Comparison of ENCODE assay signal across 9 cellular contexts in genomic region chr3:152200476-152201422, GRCh38.
A peak's percentile ranks its signal among the peaks of the same experiment; 100 is the strongest.
DNase-seq lines count a peak whose midpoint lies in the region; ATAC-seq and TF ChIP-seq lines count a peak whose summit lies in the region.
"Had no signal": no experiment of that assay in that cellular context is flagged by ENCODE, and none has a peak within 500 bp of the region (broad histone marks: within the 10 kb centered on the region; RNA-seq: fewer than 3 reads in every experiment).

No MANE protein-coding gene starts in this region.

- no peak for DNase-seq in activated naive CD4-positive, alpha-beta T cell (lab: John Stamatoyannopoulos, UW)
- DNase-seq in activated CD4-positive, alpha-beta memory T cell treated with anti-CD3 and anti-CD28 coated beads for 36 hours, result no peak
- no peak for DNase-seq in memory B cell (ENCODE audit: low spot score in 2 of 2)
- DNase-seq in uterus, result no peak
- DNase-seq in posterior vena cava (ENCODE audit: low spot score), result no peak
- DNase-seq in NCI-H2171 treated with DMSO at 0.1 percent for 48 hours (lab: John Stamatoyannopoulos, UW), result no peak
- no peak for DNase-seq in ecto neural progenitor cell (ENCODE audit: low spot score)
- DNase-seq: NCI-H2029 had no signal

- CTCF ChIA-PET in activated CD4-positive, alpha-beta memory T cell treated with anti-CD3 and anti-CD28 coated beads for 36 hours (lab: Charles Lee), result no interaction called here

- no peaks in the 10 kb centered on the region for H3K27me3 Mint-ChIP-seq in activated naive CD4-positive, alpha-beta T cell treated with anti-CD3 and anti-CD28 coated beads, Interleukin-2, amount 50 U/mL, for 24 hours
- no peaks in the 10 kb centered on the region for H3K27me3 Mint-ChIP-seq in activated CD4-positive, alpha-beta memory T cell treated with anti-CD3 and anti-CD28 coated beads for 36 hours
- no peaks in the 10 kb centered on the region for H3K27me3 Mint-ChIP-seq in memory B cell

- POLR2A ChIA-PET in activated CD4-positive, alpha-beta memory T cell treated with anti-CD3 and anti-CD28 coated beads for 36 hours (lab: Charles Lee), result interaction anchor here (0.5 to 4.0 kb wide), 12 partner anchors 9 to 139 kb away, joined by 3 to 57 read pairs (median 4); partner anchors contain the start of gene MBNL1

- peaks cover 0 to 10% of the 10 kb centered on the region in 2 donors for H3K4me1 ChIP-seq in uterus

- no peaks in the 10 kb centered on the region for H3K36me3 Mint-ChIP-seq in activated naive CD4-positive, alpha-beta T cell treated with anti-CD3 and anti-CD28 coated beads, Interleukin-2, amount 50 U/mL, for 24 hours
- H3K36me3 Mint-ChIP-seq in activated CD4-positive, alpha-beta memory T cell treated with anti-CD3 and anti-CD28 coated beads for 36 hours, result peaks cover 8% of the 10 kb centered on the region
- H3K36me3 Mint-ChIP-seq in memory B cell, result no peaks in the 10 kb centered on the region

- no peaks in the 10 kb centered on the region for H3K9me3 ChIP-seq in uterus

- no peaks in the 10 kb centered on the region for H3K27me3 ChIP-seq in uterus

- H3K27ac Mint-ChIP-seq in activated naive CD4-positive, alpha-beta T cell treated with anti-CD3 and anti-CD28 coated beads, Interleukin-2, amount 50 U/mL, for 24 hours, result peak overlapping the region; percentile 98
- H3K27ac Mint-ChIP-seq in activated CD4-positive, alpha-beta memory T cell treated with anti-CD3 and anti-CD28 coated beads for 36 hours, result peak overlapping the region; percentile 98
- H3K27ac Mint-ChIP-seq in memory B cell, result peak overlapping the region; percentile 98

- H3K4me3 Mint-ChIP-seq in activated naive CD4-positive, alpha-beta T cell treated with anti-CD3 and anti-CD28 coated beads, Interleukin-2, amount 50 U/mL, for 24 hours, result peak overlapping the region; percentile 83
- H3K4me3 Mint-ChIP-seq in activated CD4-positive, alpha-beta memory T cell treated with anti-CD3 and anti-CD28 coated beads for 36 hours, result peak overlapping the region; percentile 69
- peak overlapping the region; percentile 71 for H3K4me3 Mint-ChIP-seq in memory B cell

- H3K4me3 ChIP-seq in uterus, result peak overlapping the region; percentile 14 to 20

- no peak for ATAC-seq in memory B cell (ENCODE audit: low read depth)

- peaks cover 80% of the 10 kb centered on the region for H3K4me1 Mint-ChIP-seq in activated naive CD4-positive, alpha-beta T cell treated with anti-CD3 and anti-CD28 coated beads, Interleukin-2, amount 50 U/mL, for 24 hours
- peaks cover 59% of the 10 kb centered on the region for H3K4me1 Mint-ChIP-seq in activated CD4-positive, alpha-beta memory T cell treated with anti-CD3 and anti-CD28 coated beads for 36 hours (ENCODE audit: low read depth)
- peaks cover 45% of the 10 kb centered on the region for H3K4me1 Mint-ChIP-seq in memory B cell

- no peak for TF ChIP-seq POLR2A in uterus (IDR thresholded peaks at IDR 0.05)

- intact Hi-C loops in activated CD4-positive, alpha-beta memory T cell treated with anti-CD3 and anti-CD28 coated beads for 36 hours (cut with micrococcal nuclease), result no loop called here
- intact Hi-C loops in uterus (cut with DNase I; ENCODE audit: low total_unique reads), result loop anchor here (10.0 kb wide), 1 partner anchor 64 kb away; the partner anchor contains the start of gene MBNL1
- intact Hi-C loops in posterior vena cava (cut with DNase I), result no loop called here

- no peak for TF ChIP-seq CTCF in uterus (IDR thresholded peaks at IDR 0.05)

- H3K9me3 Mint-ChIP-seq in activated naive CD4-positive, alpha-beta T cell treated with anti-CD3 and anti-CD28 coated beads, Interleukin-2, amount 50 U/mL, for 24 hours, result no peaks in the 10 kb centered on the region
- no peaks in the 10 kb centered on the region for H3K9me3 Mint-ChIP-seq in activated CD4-positive, alpha-beta memory T cell treated with anti-CD3 and anti-CD28 coated beads for 36 hours
- H3K9me3 Mint-ChIP-seq in memory B cell, result no peaks in the 10 kb centered on the region

- peak overlapping the region; percentile 83 to 94 for H3K27ac ChIP-seq in uterus

- H3K36me3 ChIP-seq in uterus, result no peaks in the 10 kb centered on the region
